Comparison of ENCODE assay signal across 10 cellular contexts in the genomic region with DNA sequence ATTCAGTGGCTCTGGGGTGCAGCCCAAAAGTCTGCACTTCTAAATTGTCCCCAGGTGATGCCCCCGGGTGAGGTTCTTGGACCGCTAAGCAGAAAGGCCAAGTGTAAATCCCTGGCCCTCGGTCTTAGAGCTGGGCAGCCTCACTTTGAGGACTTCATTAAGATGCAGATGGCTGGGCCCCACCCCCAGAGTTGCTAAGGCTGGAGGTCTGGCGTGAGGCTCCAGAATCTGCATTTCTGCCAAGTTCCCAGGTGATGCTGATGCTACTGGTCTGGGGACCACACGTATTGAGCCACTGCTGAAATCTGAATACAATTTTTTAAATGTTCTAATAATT. TPM values are rescaled to one million over a fixed set of nuclear protein-coding genes. Genes with fewer than 3 reads are reported as not detected.
A peak's percentile ranks its signal among the peaks of the same experiment; 100 is the strongest.
DNase-seq lines count a peak whose midpoint lies in the region; ATAC-seq and TF ChIP-seq lines count a peak whose summit lies in the region.
"Had no signal": no experiment of that assay in that cellular context is flagged by ENCODE, and none has a peak within 500 bp of the region (broad histone marks: within the 10 kb centered on the region; RNA-seq: fewer than 3 reads in every experiment).

No MANE protein-coding gene starts in this region.

- peaks cover 37% of the 10 kb centered on the region for H3K4me1 Mint-ChIP-seq in WTC11

- H3K36me3 ChIP-seq in skeletal muscle tissue (ENCODE audit: control insufficient read depth in 3 of 3, insufficient read depth in 3 of 3, low read length in 3 of 3): no peaks in the 10 kb centered on the region
- H3K36me3 ChIP-seq: transverse colon had no signal

- no peak for TF ChIP-seq CTCF in WTC11 (IDR thresholded peaks at IDR 0.05)

- no peaks in the 10 kb centered on the region for H3K36me3 Mint-ChIP-seq in WTC11

- CTCF ChIA-PET in WTC11 (lab: Charles Lee): interaction anchor here (0.5 to 0.6 kb wide), 2 partner anchors 23 to 47 kb away, joined by 3 read pairs; no protein-coding TSS in a partner anchor

- ATAC-seq in WTC11: peak; percentile 81
- no peak for ATAC-seq in HG02885 (IDR thresholded peaks at IDR 0.05; ENCODE audit: poor library complexity, unreplicated experiment)
- no peak for ATAC-seq in GM19324 (IDR thresholded peaks at IDR 0.05; ENCODE audit: low FRiP score, unreplicated experiment)

- POLR2A ChIA-PET in WTC11 (lab: Charles Lee): no interaction called here

- peaks cover 7 to 13% (median 11%) of the 10 kb centered on the region in 3 donors for H3K4me1 ChIP-seq in skeletal muscle tissue (ENCODE audit: control insufficient read depth in 3 of 3, insufficient read depth in 3 of 3, low read length in 3 of 3)

- H3K4me3 Mint-ChIP-seq in WTC11: peak overlapping the region; percentile 83

- DNase-seq in DMS53 (lab: John Stamatoyannopoulos, UW) (peak; percentile 42), DMS53 treated with DMSO at 0.1 percent for 48 hours (lab: John Stamatoyannopoulos, UW; ENCODE audit: unreplicated experiment) (no peak), WTC11 (ENCODE audit: low spot score) (peak; percentile 68), head of caudate nucleus (peak in 26 of 42 donors; percentile 7 to 56 (median 20))
- no peak for DNase-seq in effector CD4-positive, alpha-beta T cell

- no peak overlapping the region for H3K27ac Mint-ChIP-seq in WTC11

- intact Hi-C loops in head of caudate nucleus (cut with DNase I): no loop called here

- H3K27me3 ChIP-seq in skeletal muscle tissue (ENCODE audit: control insufficient read depth in 3 of 3, insufficient read depth in 3 of 3, low read length in 3 of 3): no peaks in the 10 kb centered on the region
- H3K27me3 ChIP-seq: transverse colon had no signal

- H3K27me3 Mint-ChIP-seq in WTC11 (ENCODE audit: low read depth): peaks cover 6% of the 10 kb centered on the region

- H3K9me3 ChIP-seq in skeletal muscle tissue (ENCODE audit: control insufficient read depth in 3 of 3, low read length in 3 of 3): no peaks in the 10 kb centered on the region
- H3K9me3 ChIP-seq: transverse colon had no signal

- H3K4me3 ChIP-seq in skeletal muscle tissue (ENCODE audit: low read length in 3 of 3): peak overlapping the region in 2 of 3 donors; percentile 1 to 85

- H3K9ac ChIP-seq in skeletal muscle tissue (ENCODE audit: low read depth in 1 of 3, low read length in 3 of 3): peak overlapping the region in 2 of 3 donors; percentile 25 to 64

- H3K27ac ChIP-seq in skeletal muscle tissue (ENCODE audit: low read depth, low read length): no peak overlapping the region
- H3K27ac ChIP-seq: epithelial cell of prostate had no signal

- H3K9me3 Mint-ChIP-seq in WTC11: no peaks in the 10 kb centered on the region

TF ChIP-seq in WTC11, 78 proteins besides CTCF, POLR2A, EP300 and RAD21:
- TF ChIP-seq SMAD3 (CRISPR knock-in tag; IDR thresholded peaks at IDR 0.05; ENCODE audit: borderline replicate concordance) (no peak), NR3C1 (CRISPR knock-in tag; conservative IDR thresholded peaks at IDR 0.05; ENCODE audit: low read depth) (no peak), EMX1 (CRISPR knock-in tag; IDR thresholded peaks at IDR 0.05) (no peak), SP1 (CRISPR knock-in tag; conservative IDR thresholded peaks at IDR 0.05) (peak; percentile 22; the same call in 1 of the 2 replicates)
- TF ChIP-seq, protein P1, sequence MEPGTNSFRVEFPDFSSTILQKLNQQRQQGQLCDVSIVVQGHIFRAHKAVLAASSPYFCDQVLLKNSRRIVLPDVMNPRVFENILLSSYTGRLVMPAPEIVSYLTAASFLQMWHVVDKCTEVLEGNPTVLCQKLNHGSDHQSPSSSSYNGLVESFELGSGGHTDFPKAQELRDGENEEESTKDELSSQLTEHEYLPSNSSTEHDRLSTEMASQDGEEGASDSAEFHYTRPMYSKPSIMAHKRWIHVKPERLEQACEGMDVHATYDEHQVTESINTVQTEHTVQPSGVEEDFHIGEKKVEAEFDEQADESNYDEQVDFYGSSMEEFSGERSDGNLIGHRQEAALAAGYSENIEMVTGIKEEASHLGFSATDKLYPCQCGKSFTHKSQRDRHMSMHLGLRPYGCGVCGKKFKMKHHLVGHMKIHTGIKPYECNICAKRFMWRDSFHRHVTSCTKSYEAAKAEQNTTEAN (CRISPR knock-in tag; IDR thresholded peaks at IDR 0.05): no peak
TF ChIP-seq in WTC11: peak in this region for 1.

RNA-seq across cellular contexts. Expression of a gene that starts 0.7 kb away (rescaled TPM):
- total RNA-seq in WTC11 (2021) (10.7 to 14.5 TPM (median 12.0 TPM) in 3 replicates), skeletal muscle tissue (8.4 TPM)

Comparison
In these comparisons a context has a peak if more than half of its experiments do, and no peak if none do; other contexts are left out.
1. DNase-seq: peak in DMS53 (single experiment), WTC11 (single experiment) and head of caudate nucleus (26 of 42); none in DMS53 treated with DMSO at 0.1 percent for 48 hours (single experiment) and effector CD4-positive, alpha-beta T cell (single experiment).